8 cellular contexts compared by ENCODE assay signal in genomic region chr17:79838541-79839274, GRCh38. TPM values are rescaled to one million over a fixed set of nuclear protein-coding genes. Genes with fewer than 3 reads are reported as not detected.
DNase-seq lines count a peak whose midpoint lies in the region; ATAC-seq and TF ChIP-seq lines count a peak whose summit lies in the region.

No MANE protein-coding gene starts in this region.

- intact Hi-C loops in OCI-LY7 (cut with micrococcal nuclease; ENCODE audit: unreplicated experiment) = loop anchor here (5.0 kb wide), 1 partner anchor 154 kb away; no protein-coding TSS in a partner anchor

- H3K9me3 ChIP-seq in OCI-LY7 (ENCODE audit: low read length) (no peaks in the 10 kb centered on the region), neural progenitor cell (ENCODE audit: low read depth) (no peaks in the 10 kb centered on the region)

- CTCF ChIA-PET in AG04449 (lab: Yijun Ruan, JAX) = interaction anchor here (0.8 to 3.7 kb wide), 10 partner anchors 10 to 148 kb away, joined by 3 to 39 read pairs (median 4); no protein-coding TSS in a partner anchor
- CTCF ChIA-PET in OCI-LY7 (lab: Charles Lee; ENCODE audit: unreplicated experiment) = interaction anchor here (0.6 to 1.0 kb wide), 6 partner anchors 10 to 1469 kb away, joined by 3 to 6 read pairs (median 4); no protein-coding TSS in a partner anchor

- H4K20me1 ChIP-seq in OCI-LY7 (ENCODE audit: insufficient read depth, low read length) (peaks cover 13% of the 10 kb centered on the region), neural progenitor cell (ENCODE audit: low read depth) (peaks cover 83% of the 10 kb centered on the region)

- POLR2A ChIA-PET in AG04449 (lab: Yijun Ruan, JAX) = interaction anchor here (0.6 to 2.2 kb wide), 18 partner anchors 8 to 170 kb away, joined by 3 to 17 read pairs (median 4); partner anchors contain the start of gene CBX8
- POLR2A ChIA-PET in OCI-LY7 (lab: Charles Lee) = interaction anchor here (0.6 to 1.1 kb wide), 8 partner anchors 13 to 155 kb away, joined by 3 to 8 read pairs (median 4); no protein-coding TSS in a partner anchor

- H3K4me1 ChIP-seq in OCI-LY7 (ENCODE audit: insufficient read depth, low read length, poor library complexity, severe bottlenecking) (peaks cover 24% of the 10 kb centered on the region), neural progenitor cell (peaks cover 31% of the 10 kb centered on the region)

- BruUV-seq in OCI-LY7 (replicated peaks; lab: Mats Ljungman, UMichigan) = no TSS peak

- peaks cover 90% of the 10 kb centered on the region for H3F3A ChIP-seq in neural progenitor cell (ENCODE audit: low read depth)

- H3K27ac ChIP-seq in OCI-LY7 (ENCODE audit: low read depth, low read length, poor library complexity, severe bottlenecking) (peak overlapping the region; percentile 91), neural progenitor cell (no peak overlapping the region)

- ATAC-seq in GM18858 (IDR thresholded peaks at IDR 0.05; ENCODE audit: unreplicated experiment) (peak; percentile 21), HG03196 (IDR thresholded peaks at IDR 0.05; ENCODE audit: unreplicated experiment) (peak; percentile 15)

- H3K4me1 Mint-ChIP-seq in neural progenitor cell = peaks cover 36% of the 10 kb centered on the region

- H3K9me3 Mint-ChIP-seq in neural progenitor cell = no peaks in the 10 kb centered on the region

- H3K4me3 Mint-ChIP-seq in neural progenitor cell = peak overlapping the region; percentile 96

- H2AFZ ChIP-seq in OCI-LY7 (ENCODE audit: low read length) (no peak overlapping the region), neural progenitor cell (replicated peaks) (no peak overlapping the region)

- H3K27me3 ChIP-seq in neural progenitor cell = peaks cover 92% of the 10 kb centered on the region

- no peaks in the 10 kb centered on the region for H3K9me2 ChIP-seq in OCI-LY7 (ENCODE audit: insufficient read depth, low read length)

- H3K27ac Mint-ChIP-seq in neural progenitor cell = no peak overlapping the region

- H3K9ac ChIP-seq in neural progenitor cell = no peak overlapping the region

- DNase-seq in AG04449 (ENCODE audit: low read depth, low spot score) (no peak), OCI-LY7 (ENCODE audit: low spot score) (peak; percentile 80), foreskin fibroblast (peak; percentile 56 to 77), neural progenitor cell (ENCODE audit: low spot score) (peak; percentile 87), NCI-H2107 (lab: John Stamatoyannopoulos, UW) (no peak)
- peak; percentile 83 for DNase-seq in activated effector memory CD4-positive, alpha-beta T cell treated with anti-CD3 and anti-CD28 coated beads, Interleukin-2, amount 50 U/mL, for 16 hours

- H3K4me2 ChIP-seq in OCI-LY7 (ENCODE audit: low read length) = peak overlapping the region; percentile 91
- H3K4me2 ChIP-seq in neural progenitor cell = peak overlapping the region; percentile 91

- peaks cover 44% of the 10 kb centered on the region for H3K36me3 ChIP-seq in OCI-LY7 (ENCODE audit: insufficient read depth, low read length)
- no peaks in the 10 kb centered on the region for H3K36me3 ChIP-seq in neural progenitor cell

- H3K4me3 ChIP-seq in AG04449 (ENCODE audit: low read depth, low read length) (peak overlapping the region; percentile 74), OCI-LY7 (ENCODE audit: low read depth, low read length, poor library complexity, severe bottlenecking) (peak overlapping the region; percentile 84), foreskin fibroblast (ENCODE audit: low read depth in 1 of 2, low read length in 2 of 2) (peak overlapping the region; percentile 61 to 94), neural progenitor cell (peak overlapping the region; percentile 76)

- H3K79me2 ChIP-seq in OCI-LY7 (ENCODE audit: insufficient read depth, low read depth, low read length) = peaks cover 30% of the 10 kb centered on the region
- H3K79me2 ChIP-seq in neural progenitor cell (ENCODE audit: low read depth) = no peaks in the 10 kb centered on the region

- H3K36me3 Mint-ChIP-seq in neural progenitor cell = peaks cover 5% of the 10 kb centered on the region

- H3K27me3 Mint-ChIP-seq in neural progenitor cell (ENCODE audit: insufficient read depth, low read depth) = peaks cover 57% of the 10 kb centered on the region

- TF ChIP-seq CTCF in AG04449 (IDR thresholded peaks at IDR 0.05; ENCODE audit: insufficient read depth, low read length, missing control alignments) (no peak), OCI-LY7 (conservative IDR thresholded peaks at IDR 0.05; ENCODE audit: low read length) (no peak), foreskin fibroblast (IDR thresholded peaks at IDR 0.05; ENCODE audit: low read depth, low read length) (no peak), neural progenitor cell (IDR thresholded peaks at IDR 0.05) (no peak)

RNA-seq across cellular contexts. Expression of gene CBX4, which starts 0.5 kb away (rescaled TPM):
- total RNA-seq in OCI-LY7 (2014; rRNA removed; shearing (Covaris generic)) = 98.9 and 109 TPM in 2 replicates
- total RNA-seq in OCI-LY7 (2022) = 110 and 121 TPM in 2 replicates
- 2.7 and 5.6 TPM in 2 replicates for total RNA-seq in neural progenitor cell (ENCODE audit: low replicate concordance)

RNA-seq across cellular contexts. Expression of gene CBX8, which starts 41.8 kb away (rescaled TPM):
- 7.5 and 11.7 TPM in 2 replicates for total RNA-seq in OCI-LY7 (2014; rRNA removed; shearing (Covaris generic))
- total RNA-seq in OCI-LY7 (2022) (13.9 and 16.3 TPM in 2 replicates), neural progenitor cell (ENCODE audit: low replicate concordance) (2.8 and 15.2 TPM in 2 replicates)

Comparison
In these comparisons a context has a peak if more than half of its experiments do, and no peak if none do; other contexts are left out.
1. DNase-seq: peak in OCI-LY7 (single experiment), activated effector memory CD4-positive, alpha-beta T cell treated with anti-CD3 and anti-CD28 coated beads, Interleukin-2, amount 50 U/mL, for 16 hours (single experiment), foreskin fibroblast (2 of 2) and neural progenitor cell (single experiment); none in AG04449 (single experiment) and NCI-H2107 (single experiment).
2. RNA of gene CBX4, which starts 0.5 kb away (total RNA-seq): 98.9 to 121 TPM in OCI-LY7; 2.7 to 5.6 TPM in neural progenitor cell; every median in the first group is over 10 times any median in the second.
3. Peak in every context shown above with its lines, with median percentiles within 50 percentile points of each other: H3K4me3 ChIP-seq.